ENCODE assay signal across 27 cellular contexts in the genomic region with DNA sequence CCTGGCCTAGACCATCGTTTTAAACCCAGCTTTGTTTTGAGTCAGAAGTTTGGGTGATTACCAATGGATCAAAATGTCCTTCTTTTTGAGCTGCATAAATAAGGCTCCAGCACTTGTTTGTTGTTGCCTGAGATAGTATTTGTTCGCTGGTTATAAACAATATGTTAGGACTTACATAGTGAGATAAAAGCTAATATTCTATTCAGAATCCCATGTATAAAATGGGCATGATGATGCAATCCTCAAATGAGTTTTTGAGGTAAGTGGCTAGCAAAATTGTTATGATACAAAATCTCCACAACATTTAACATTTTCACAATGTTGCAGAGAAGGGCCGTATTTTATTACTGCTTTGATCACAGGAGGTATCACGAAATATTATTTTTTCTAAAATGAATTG. TPM values are rescaled to one million over a fixed set of nuclear protein-coding genes. Genes with fewer than 3 reads are reported as not detected.
"Had no signal": no experiment of that assay in that cellular context is flagged by ENCODE, and none has a peak within 500 bp of the region (broad histone marks: within the 10 kb centered on the region; RNA-seq: fewer than 3 reads in every experiment).

No MANE protein-coding gene starts in this region.

- H3K27ac ChIP-seq: colonic mucosa, epithelial cell of prostate, esophagus squamous epithelium, gastrocnemius medialis, heart right ventricle, left lung, lower lobe of right lung had no signal

- H3K4me1 ChIP-seq: colonic mucosa, esophagus squamous epithelium, gastrocnemius medialis, heart right ventricle, left lung, lower lobe of right lung had no signal

- H3K4me3 ChIP-seq: colonic mucosa, esophagus squamous epithelium, gastrocnemius medialis, heart right ventricle, left lung, lower lobe of right lung, mucosa of descending colon had no signal

- ATAC-seq: effector memory CD8-positive, alpha-beta T cell; esophagus mucosa; gastrocnemius medialis; heart right ventricle; left cardiac atrium; left lung; left ventricle myocardium superior; lower lobe of right lung; mucosa of descending colon had no signal

- H3K9me3 ChIP-seq: colonic mucosa, esophagus squamous epithelium, gastrocnemius medialis, heart right ventricle, left lung, lower lobe of right lung, mucosa of descending colon had no signal

- FAIRE-seq: endometrium, islet of Langerhans, keratinocyte had no signal

- DNase-seq: colonic mucosa; cortex of kidney; effector CD8-positive, alpha-beta T cell; effector memory CD8-positive, alpha-beta T cell; endodermal cell; erythroblast; esophagus squamous epithelium; foreskin fibroblast; foreskin melanocyte; gastrocnemius medialis; glutamatergic neuron; head of caudate nucleus; heart right ventricle; hippocampal formation; left cardiac atrium; left lung; left ventricle myocardium superior; lower lobe of right lung; mesenchymal stem cell; mucosa of descending colon; naive B cell had no signal

- H3K36me3 ChIP-seq: colonic mucosa, esophagus squamous epithelium, gastrocnemius medialis, heart right ventricle, left lung, lower lobe of right lung had no signal

- H3K27me3 ChIP-seq: colonic mucosa, gastrocnemius medialis, heart right ventricle, left lung had no signal

RNA-seq across cellular contexts. Expression of a gene that starts 48.5 kb away (rescaled TPM):
- total RNA-seq: esophagus mucosa, gastrocnemius medialis, left ventricle myocardium superior, myocyte had no signal
